Comparison of ENCODE assay signal across 10 cellular contexts in the genomic region with DNA sequence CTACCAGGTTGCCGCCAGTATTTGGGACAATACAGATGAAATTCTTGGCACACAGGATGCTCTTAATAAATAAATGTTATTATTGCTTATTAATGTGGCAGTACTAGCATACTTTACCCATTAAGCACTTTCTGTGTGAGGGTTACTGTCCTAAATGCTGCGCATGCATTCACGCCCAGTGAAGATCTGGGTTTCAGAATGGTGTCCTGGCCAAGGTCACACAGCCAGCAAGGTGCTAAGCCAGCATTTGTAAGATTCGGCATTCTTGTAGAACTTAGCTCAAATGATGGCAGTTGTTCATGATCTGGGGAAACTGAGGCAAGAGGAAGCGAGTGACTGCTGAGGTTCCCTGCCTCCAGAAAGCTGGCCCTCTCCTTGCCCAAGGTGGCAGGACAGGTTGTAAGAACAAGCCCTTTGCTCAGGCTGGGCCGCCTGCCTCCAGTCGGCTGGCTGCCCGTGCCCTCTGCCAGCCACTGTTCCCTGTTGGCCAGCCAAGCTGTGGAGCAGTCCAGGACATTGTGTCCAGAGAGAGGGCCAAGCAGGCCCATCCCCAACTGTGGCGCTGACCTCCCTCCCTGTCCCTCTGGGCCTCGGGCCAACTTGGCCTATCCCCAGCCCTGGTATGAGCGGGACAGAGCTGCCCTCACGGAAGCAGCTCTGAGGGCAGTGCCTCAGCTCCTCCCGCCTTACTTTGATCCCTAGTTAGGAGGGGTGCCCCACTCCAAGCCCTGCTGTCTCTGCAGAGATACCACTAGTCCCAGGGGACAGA. TPM values are rescaled to one million over a fixed set of nuclear protein-coding genes. Genes with fewer than 3 reads are reported as not detected.
DNase-seq lines count a peak whose midpoint lies in the region; ATAC-seq and TF ChIP-seq lines count a peak whose summit lies in the region.
"Had no signal": no experiment of that assay in that cellular context is flagged by ENCODE, and none has a peak within 500 bp of the region (broad histone marks: within the 10 kb centered on the region; RNA-seq: fewer than 3 reads in every experiment).

No MANE protein-coding gene starts in this region.

- ATAC-seq in lower lobe of right lung (peak; percentile 76 to 85), HG03442 (IDR thresholded peaks at IDR 0.05; ENCODE audit: unreplicated experiment) (no peak)
- ATAC-seq in CD4-positive, alpha-beta T cell (ENCODE audit: poor library complexity): no peak
- ATAC-seq: T-helper 17 cell had no signal

- intact Hi-C loops in lower lobe of right lung (cut with DNase I): no loop called here
- intact Hi-C loops in stomach (cut with DNase I; ENCODE audit: low total_unique reads): no loop called here
- intact Hi-C loops in CD4-positive, alpha-beta T cell (cut with DNase I, micrococcal nuclease): no loop called here

- H3K27me3 ChIP-seq in duodenal mucosa (ENCODE audit: control insufficient read depth in 1 of 2, insufficient read depth in 2 of 2, low read length in 2 of 2): no peaks in the 10 kb centered on the region
- no peaks in the 10 kb centered on the region for H3K27me3 ChIP-seq in lower lobe of right lung (ENCODE audit: low read depth)
- H3K27me3 ChIP-seq in stomach: no peaks in the 10 kb centered on the region
- H3K27me3 ChIP-seq in CD4-positive, alpha-beta T cell (ENCODE audit: control insufficient read depth, insufficient read depth, low read length): no peaks in the 10 kb centered on the region

- WGBS in stomach, 5 donors: 25 to 48% (median 40%) methylated on average over 9 to 13 of the region's 13 CpGs

- peaks cover 17% of the 10 kb centered on the region for H3K36me3 Mint-ChIP-seq in CD4-positive, alpha-beta T cell (ENCODE audit: low read depth)

- H3K27ac ChIP-seq in duodenal mucosa (ENCODE audit: low read depth, low read length) (no peak overlapping the region), lower lobe of right lung (peak overlapping the region; percentile 75), stomach (peak overlapping the region; percentile 83 to 100 (median 99))
- no peak overlapping the region for H3K27ac ChIP-seq in CD4-positive, alpha-beta T cell (ENCODE audit: low read depth, low read length)

- TF ChIP-seq CTCF in LNCaP clone FGC (IDR thresholded peaks at IDR 0.05; ENCODE audit: control insufficient read depth, extremely low read depth, insufficient read depth) (0 out of 2 replicates have a peak, but pooled peaks have one; percentile 10), lower lobe of right lung (IDR thresholded peaks at IDR 0.05) (no peak), stomach (IDR thresholded peaks at IDR 0.05) (peak in 1 of 7 experiments; percentile 20)
- TF ChIP-seq CTCF in CD4-positive, alpha-beta T cell (IDR thresholded peaks at IDR 0.05): no peak

- POLR2A ChIA-PET in CD4-positive, alpha-beta T cell (lab: Charles Lee): interaction anchor here (1.9 kb wide), 1 partner anchor 36 kb away, joined by 4 read pairs; the partner anchor contains the start of gene TEF

- H3K9ac ChIP-seq in duodenal mucosa (ENCODE audit: low read depth in 1 of 2, low read length in 2 of 2): peak overlapping the region; percentile 9 to 39

- peaks cover 20% of the 10 kb centered on the region for H3K4me1 Mint-ChIP-seq in CD4-positive, alpha-beta T cell (ENCODE audit: low read depth)

- H3K4me3 ChIP-seq in LNCaP clone FGC (ENCODE audit: low read depth, low read length) (peak overlapping the region; percentile 17; the same call in 1 of the 2 replicates), duodenal mucosa (ENCODE audit: low read depth in 1 of 2, low read length in 2 of 2) (no peak overlapping the region), lower lobe of right lung (no peak overlapping the region), stomach (peak overlapping the region in 1 of 4 donors; percentile 3)

- peak; percentile 98 for DNase-seq in LNCaP clone FGC (ENCODE audit: low read depth)
- DNase-seq in lower lobe of right lung: peak; percentile 95
- peak; percentile 99 for DNase-seq in stomach
- DNase-seq in activated gamma-delta T cell (lab: John Stamatoyannopoulos, UW): no peak
- DNase-seq in SKM-1 treated with dmso at 0.1 percent for 144 hours (lab: John Stamatoyannopoulos, UW; ENCODE audit: unreplicated experiment): no peak
- no peak for DNase-seq in CD4-positive, alpha-beta T cell
- DNase-seq: activated effector memory CD4-positive, alpha-beta T cell treated with anti-CD3 and anti-CD28 coated beads, Interleukin-2, amount 50 U/mL, for 16 hours; T-helper 17 cell had no signal

- peaks cover 29 to 33% of the 10 kb centered on the region in 2 donors for H3K4me1 ChIP-seq in duodenal mucosa (ENCODE audit: control insufficient read depth in 1 of 2, insufficient read depth in 2 of 2, low read length in 2 of 2)
- peaks cover 43% of the 10 kb centered on the region for H3K4me1 ChIP-seq in lower lobe of right lung
- peaks cover 47 to 60% (median 56%) of the 10 kb centered on the region in 4 donors for H3K4me1 ChIP-seq in stomach

- no peaks in the 10 kb centered on the region for H3K9me3 Mint-ChIP-seq in CD4-positive, alpha-beta T cell

- H3K27ac Mint-ChIP-seq in CD4-positive, alpha-beta T cell: no peak overlapping the region
- H3K27ac Mint-ChIP-seq: T-helper 17 cell had no signal

- no peaks in the 10 kb centered on the region for H3K36me3 ChIP-seq in duodenal mucosa (ENCODE audit: control insufficient read depth in 1 of 2, insufficient read depth in 2 of 2, low read length in 2 of 2)
- H3K36me3 ChIP-seq in lower lobe of right lung: peaks cover under 1% of the 10 kb centered on the region
- H3K36me3 ChIP-seq in stomach: peaks cover 0 to 6% (median 3%) of the 10 kb centered on the region in 4 donors

- no peaks in the 10 kb centered on the region for H3K9me3 ChIP-seq in duodenal mucosa (ENCODE audit: control insufficient read depth in 1 of 2, low read length in 2 of 2)
- H3K9me3 ChIP-seq in lower lobe of right lung: no peaks in the 10 kb centered on the region
- no peaks in the 10 kb centered on the region for H3K9me3 ChIP-seq in stomach
- no peaks in the 10 kb centered on the region for H3K9me3 ChIP-seq in CD4-positive, alpha-beta T cell (ENCODE audit: control insufficient read depth, low read length)

- CTCF ChIA-PET in CD4-positive, alpha-beta T cell (lab: Charles Lee): no interaction called here

- peak; percentile 99 for TF ChIP-seq EP300 in stomach (IDR thresholded peaks at IDR 0.05)

- H3K4me3 Mint-ChIP-seq in CD4-positive, alpha-beta T cell: no peak overlapping the region
- H3K4me3 Mint-ChIP-seq: T-helper 17 cell had no signal

- no peaks in the 10 kb centered on the region for H3K27me3 Mint-ChIP-seq in CD4-positive, alpha-beta T cell
- H3K27me3 Mint-ChIP-seq: T-helper 17 cell had no signal

- no peak for TF ChIP-seq POLR2A in stomach (IDR thresholded peaks at IDR 0.05)

RNA-seq across cellular contexts. Expression of gene TOB2, which starts 28.8 kb away (rescaled TPM):
- total RNA-seq in lower lobe of right lung: 49.0 TPM
- total RNA-seq in stomach: 10 to 100 TPM; 19.8 to 42.4 (median 31.5) TPM
- polyA plus RNA-seq in stomach: 10 to 100 TPM; 11.0 to 17.1 (median 13.0) TPM
- total RNA-seq in CD4-positive, alpha-beta T cell: 10 to 100 TPM; 21.0 to 26.7 TPM

RNA-seq across cellular contexts. Expression of gene TEF, which starts 36.1 kb away (rescaled TPM):
- total RNA-seq in lower lobe of right lung (29.7 TPM), stomach (10 to 100 TPM in 3 of 5 donors, 1 to 10 TPM in 2; 7.0 to 29.1 (median 19.3) TPM)
- polyA plus RNA-seq in stomach: 10 to 100 TPM in 1 of 3 donors, 1 to 10 TPM in 2; 6.7 to 12.2 (median 8.2) TPM
- total RNA-seq in CD4-positive, alpha-beta T cell: 1 to 10 TPM; 2.4 to 2.6 TPM

RNA-seq across cellular contexts. Expression of gene PHF5A, which starts 50.7 kb away (rescaled TPM):
- total RNA-seq in lower lobe of right lung (31.1 TPM), stomach (10 to 100 TPM in 4 of 5 donors, under 1 TPM in 1; 0.58 to 54.5 (median 28.8) TPM)
- 10 to 100 TPM; 42.8 to 51.9 (median 48.0) TPM for polyA plus RNA-seq in stomach
- 10 to 100 TPM; 41.3 to 44.2 TPM for total RNA-seq in CD4-positive, alpha-beta T cell

RNA-seq across cellular contexts. Expression of gene ACO2, which starts 51.1 kb away (rescaled TPM):
- 77.7 TPM for total RNA-seq in lower lobe of right lung
- total RNA-seq in stomach: 100 to 1,000 TPM in 3 of 5 donors, 10 to 100 TPM in 2; 87.0 to 238 (median 116) TPM
- polyA plus RNA-seq in stomach: 10 to 100 TPM; 46.6 to 51.5 (median 51.1) TPM
- 10 to 100 TPM; 69.5 to 71.9 TPM for total RNA-seq in CD4-positive, alpha-beta T cell

Comparison
In these comparisons a context has a peak if more than half of its experiments do, and no peak if none do; other contexts are left out.
1. DNase-seq: peak in LNCaP clone FGC (single experiment), lower lobe of right lung (single experiment) and stomach (single experiment); none in activated gamma-delta T cell (single experiment), SKM-1 treated with dmso at 0.1 percent for 144 hours (single experiment) and CD4-positive, alpha-beta T cell (0 of 10).
2. H3K27ac ChIP-seq: peak in lower lobe of right lung (single experiment) and stomach (5 of 5); none in duodenal mucosa (single experiment) and CD4-positive, alpha-beta T cell (single experiment).
3. ATAC-seq: peak in lower lobe of right lung (2 of 2); none in HG03442 (single experiment) and CD4-positive, alpha-beta T cell (single experiment).